In the genomic region with DNA sequence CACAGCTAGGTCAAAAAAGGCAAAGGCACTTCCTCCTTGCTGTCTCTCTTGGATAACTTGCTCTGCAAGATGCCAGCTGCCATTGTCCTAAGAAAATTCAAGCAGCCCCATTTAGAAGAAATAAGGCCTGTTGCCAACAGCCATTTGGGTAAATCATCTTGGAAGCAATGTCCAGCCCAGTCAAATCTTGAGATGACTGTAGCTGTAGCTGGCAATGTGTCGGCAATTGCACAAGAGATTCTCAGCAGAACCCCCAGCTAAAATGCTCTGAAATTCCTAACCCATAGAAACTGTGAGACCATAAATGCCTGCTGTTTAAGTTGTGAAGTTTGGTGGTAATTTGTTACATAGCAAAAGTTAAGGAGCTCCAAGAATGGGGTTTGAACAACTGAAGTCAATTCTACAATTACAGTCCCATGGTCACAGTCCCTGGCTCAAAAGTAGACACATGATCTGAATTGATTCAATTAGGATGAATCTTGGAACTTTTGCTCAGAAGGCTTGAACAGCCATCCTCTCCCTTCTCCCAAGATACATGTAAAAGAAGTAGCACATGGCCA, we compare ENCODE assay signal across 22 cellular contexts.
A peak's percentile ranks its signal among the peaks of the same experiment; 100 is the strongest.
DNase-seq lines count a peak whose midpoint lies in the region; ATAC-seq and TF ChIP-seq lines count a peak whose summit lies in the region.
"Had no signal": no experiment of that assay in that cellular context is flagged by ENCODE, and none has a peak within 500 bp of the region (broad histone marks: within the 10 kb centered on the region; RNA-seq: fewer than 3 reads in every experiment).

No MANE protein-coding gene starts in this region.

- no peak overlapping the region for H3K9ac ChIP-seq in GM23248

- H3K27me3 ChIP-seq in GM23248 (replicated peaks; ENCODE audit: insufficient read depth): no peaks in the 10 kb centered on the region
- H3K27me3 ChIP-seq in transverse colon: no peaks in the 10 kb centered on the region

- H3K4me3 ChIP-seq in GM23248 (no peak overlapping the region), epithelial cell of esophagus (ENCODE audit: low read length) (no peak overlapping the region), transverse colon (no peak overlapping the region)
- H3K4me3 ChIP-seq: PC-9, SK-N-MC had no signal

- no peaks in the 10 kb centered on the region for H4K20me1 ChIP-seq in GM23248 (ENCODE audit: insufficient read depth)

- H3F3A ChIP-seq in GM23248 (ENCODE audit: insufficient read depth): no peaks in the 10 kb centered on the region

- H3K27me3 Mint-ChIP-seq in activated naive CD8-positive, alpha-beta T cell treated with anti-CD3 and anti-CD28 coated beads, Interleukin-2, amount 50 U/mL, for 24 hours: no peaks in the 10 kb centered on the region
- no peaks in the 10 kb centered on the region for H3K27me3 Mint-ChIP-seq in activated T-cell treated with anti-CD3 and anti-CD28 coated beads, Interleukin-2, amount 50 U/mL, for 72 hours (ENCODE audit: low read depth)
- H3K27me3 Mint-ChIP-seq: IgD-negative memory B cell had no signal

- H3K36me3 ChIP-seq in GM23248 (ENCODE audit: low read depth): peaks cover 35% of the 10 kb centered on the region
- peaks cover 0 to 4% (median 0%) of the 10 kb centered on the region in 4 donors for H3K36me3 ChIP-seq in transverse colon

- no peaks in the 10 kb centered on the region; the same call in 1 of the 2 replicates for H3K9me2 ChIP-seq in GM23248 (ENCODE audit: insufficient read depth)

- no peak for TF ChIP-seq POLR2A in transverse colon (IDR thresholded peaks at IDR 0.05)

- intact Hi-C loops in transverse colon (cut with DNase I; ENCODE audit: low total_unique reads): no loop called here

- no peak overlapping the region for H3K4me3 Mint-ChIP-seq in activated naive CD8-positive, alpha-beta T cell treated with anti-CD3 and anti-CD28 coated beads, Interleukin-2, amount 50 U/mL, for 24 hours
- H3K4me3 Mint-ChIP-seq in activated T-cell treated with anti-CD3 and anti-CD28 coated beads, Interleukin-2, amount 50 U/mL, for 72 hours: no peak overlapping the region
- H3K4me3 Mint-ChIP-seq: CD8-positive, alpha-beta T cell; IgD-negative memory B cell had no signal

- DNase-seq in GM23248 (peak; percentile 49), epithelial cell of esophagus (ENCODE audit: low read depth) (peak; percentile 45), iris pigment epithelial cell (ENCODE audit: low read depth) (peak; percentile 16), NCI-H1417 (lab: John Stamatoyannopoulos, UW) (no peak), transverse colon (no peak)
- DNase-seq in activated naive CD8-positive, alpha-beta T cell treated with anti-CD3 and anti-CD28 coated beads, Interleukin-2, amount 50 U/mL, for 24 hours: no peak
- no peak for DNase-seq in activated T-cell treated with anti-CD3 and anti-CD28 coated beads, Interleukin-2, amount 50 U/mL, for 72 hours
- DNase-seq: AML-193; CD8-positive, alpha-beta T cell; DND-41; H7; Kasumi-1; NCI-H1417 treated with DMSO at 0.1 percent for 48 hours; NCI-H187; NCI-H2227 treated with DMSO at 0.1 percent for 48 hours; NCI-H510A; NCI-H748 treated with DMSO at 0.1 percent for 48 hours; SHP77 treated with DMSO at 0.1 percent for 48 hours had no signal

- in situ Hi-C loops in GM23248 (cut with MboI) (no loop called here), transverse colon (cut with MboI; ENCODE audit: low pct_ligation_motif_present in 1 of 4, low pct_unique_long_range_greater_than_20kb in 1 of 4, low sequenced_read_pairs in 3 of 4) (no loop called here)

- H3K4me1 ChIP-seq in GM23248 (ENCODE audit: insufficient read depth) (peaks cover 8% of the 10 kb centered on the region; the same call in 1 of the 2 replicates), transverse colon (no peaks in the 10 kb centered on the region)

- no peaks in the 10 kb centered on the region for H3K79me2 ChIP-seq in GM23248 (ENCODE audit: insufficient read depth)

- H3K4me2 ChIP-seq in GM23248 (ENCODE audit: unreplicated experiment): no peak overlapping the region
- H3K4me2 ChIP-seq: PC-9 had no signal

- H3K9me3 ChIP-seq in GM23248 (ENCODE audit: low read depth): no peaks in the 10 kb centered on the region
- no peaks in the 10 kb centered on the region for H3K9me3 ChIP-seq in transverse colon

- H3K36me3 Mint-ChIP-seq in activated naive CD8-positive, alpha-beta T cell treated with anti-CD3 and anti-CD28 coated beads, Interleukin-2, amount 50 U/mL, for 24 hours (ENCODE audit: low read depth): no peaks in the 10 kb centered on the region
- H3K36me3 Mint-ChIP-seq in activated T-cell treated with anti-CD3 and anti-CD28 coated beads, Interleukin-2, amount 50 U/mL, for 72 hours (ENCODE audit: insufficient read depth in 2 of 2): no peaks in the 10 kb centered on the region
- H3K36me3 Mint-ChIP-seq: CD8-positive, alpha-beta T cell had no signal

- no peak for TF ChIP-seq CTCF in epithelial cell of esophagus (IDR thresholded peaks at IDR 0.05; ENCODE audit: insufficient read depth, low read depth, low read length, missing control alignments)
- no peak for TF ChIP-seq CTCF in transverse colon (IDR thresholded peaks at IDR 0.05)

- H3K4me1 Mint-ChIP-seq in activated naive CD8-positive, alpha-beta T cell treated with anti-CD3 and anti-CD28 coated beads, Interleukin-2, amount 50 U/mL, for 24 hours: no peaks in the 10 kb centered on the region
- no peaks in the 10 kb centered on the region for H3K4me1 Mint-ChIP-seq in activated T-cell treated with anti-CD3 and anti-CD28 coated beads, Interleukin-2, amount 50 U/mL, for 72 hours (ENCODE audit: low read depth)
- H3K4me1 Mint-ChIP-seq: IgD-negative memory B cell had no signal

- H3K27ac ChIP-seq in GM23248 (no peak overlapping the region), transverse colon (no peak overlapping the region)
- H3K27ac ChIP-seq: PC-9, RWPE1, SK-N-MC had no signal

- WGBS in GM23248 (ENCODE audit: low coverage in 1 of 2, low lambda C conversion rate in 2 of 2, missing lambda C conversion rate in 2 of 2), 2 experiments: 42 to 52% methylated on average over 1 of the region's 1 CpG
- WGBS in transverse colon (ENCODE audit: low coverage in 1 of 2), 2 donors: 81% methylated on average over 1 of the region's 1 CpG; no CpG with 5 or more reads in 1 of the 2 donors

- no peak for ATAC-seq in activated naive CD8-positive, alpha-beta T cell treated with anti-CD3 and anti-CD28 coated beads, Interleukin-2, amount 50 U/mL, for 24 hours
- ATAC-seq in activated T-cell treated with anti-CD3 and anti-CD28 coated beads, Interleukin-2, amount 50 U/mL, for 72 hours (replicated peaks in 1 of 2): no peak
- ATAC-seq: CD8-positive, alpha-beta T cell had no signal

- H3K9me3 Mint-ChIP-seq in activated naive CD8-positive, alpha-beta T cell treated with anti-CD3 and anti-CD28 coated beads, Interleukin-2, amount 50 U/mL, for 24 hours: peaks cover 12% of the 10 kb centered on the region
- peaks cover 2% of the 10 kb centered on the region in 2 donors for H3K9me3 Mint-ChIP-seq in activated T-cell treated with anti-CD3 and anti-CD28 coated beads, Interleukin-2, amount 50 U/mL, for 72 hours

- no peak for TF ChIP-seq EP300 in transverse colon (IDR thresholded peaks at IDR 0.05; ENCODE audit: low read depth)

- no peak overlapping the region for H3K27ac Mint-ChIP-seq in activated naive CD8-positive, alpha-beta T cell treated with anti-CD3 and anti-CD28 coated beads, Interleukin-2, amount 50 U/mL, for 24 hours
- H3K27ac Mint-ChIP-seq in activated T-cell treated with anti-CD3 and anti-CD28 coated beads, Interleukin-2, amount 50 U/mL, for 72 hours: no peak overlapping the region
- H3K27ac Mint-ChIP-seq: CD8-positive, alpha-beta T cell; IgD-negative memory B cell had no signal

- H2AFZ ChIP-seq in GM23248: no peak overlapping the region
- H2AFZ ChIP-seq: PC-9 had no signal

Comparison
In these comparisons a context has a peak if more than half of its experiments do, and no peak if none do; other contexts are left out.
1. DNase-seq: peak in GM23248 (single experiment), epithelial cell of esophagus (single experiment) and iris pigment epithelial cell (single experiment); none in activated naive CD8-positive, alpha-beta T cell treated with anti-CD3 and anti-CD28 coated beads, Interleukin-2, amount 50 U/mL, for 24 hours (single experiment), NCI-H1417 (0 of 3), transverse colon (single experiment) and activated T-cell treated with anti-CD3 and anti-CD28 coated beads, Interleukin-2, amount 50 U/mL, for 72 hours (0 of 2).